2 cellular contexts compared by ENCODE assay signal in the genomic region with DNA sequence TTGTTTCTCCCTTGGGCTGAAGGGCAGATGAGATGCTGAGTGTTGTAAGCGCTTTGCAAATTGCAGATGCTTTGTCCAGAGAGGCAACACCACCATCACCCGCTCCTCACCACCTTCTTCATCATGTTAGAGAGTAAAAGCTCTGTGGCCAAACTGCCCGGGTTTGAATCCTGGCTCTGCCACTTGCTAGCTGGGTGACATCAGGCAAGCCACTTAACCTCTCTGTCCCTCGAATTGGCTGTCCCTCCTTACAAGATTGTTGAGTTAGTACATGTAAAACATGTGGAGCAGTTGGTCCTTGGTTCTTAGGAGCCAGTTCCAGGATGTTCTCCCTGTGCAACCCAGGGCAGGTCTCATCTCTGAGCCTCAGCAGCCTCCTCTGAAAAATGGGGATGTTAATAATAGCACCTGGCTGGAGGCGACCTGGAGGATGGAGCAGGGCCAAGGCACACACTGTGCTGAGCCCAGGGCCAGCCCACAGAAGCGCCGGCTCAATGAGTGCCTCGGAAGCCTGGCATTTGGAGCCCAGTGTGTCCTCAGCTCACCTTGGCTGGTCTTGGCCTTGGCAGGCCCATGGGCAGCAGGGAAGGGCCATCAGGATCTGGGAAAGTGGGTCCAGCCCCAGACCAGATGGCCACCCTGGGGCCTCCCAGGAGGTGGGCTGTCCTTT.
TF ChIP-seq lines count a peak whose summit lies in the region.

No MANE protein-coding gene starts in this region.

TF ChIP-seq in Ishikawa, 13 proteins besides CTCF, POLR2A, EP300 and RAD21:
- TF ChIP-seq YY1 (IDR thresholded peaks at IDR 0.05; ENCODE audit: low read depth) (no peak), NFIC (IDR thresholded peaks at IDR 0.05) (peak; percentile 39; the same call in 1 of the 2 replicates)
- TF ChIP-seq, protein P1, sequence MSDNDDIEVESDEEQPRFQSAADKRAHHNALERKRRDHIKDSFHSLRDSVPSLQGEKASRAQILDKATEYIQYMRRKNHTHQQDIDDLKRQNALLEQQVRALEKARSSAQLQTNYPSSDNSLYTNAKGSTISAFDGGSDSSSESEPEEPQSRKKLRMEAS (IDR thresholded peaks at IDR 0.05), result 0 out of 2 replicates have a peak, but pooled peaks have one; percentile 14

TF ChIP-seq in H1, 55 proteins besides CTCF, POLR2A, EP300 and RAD21:
- TF ChIP-seq JUND (IDR thresholded peaks at IDR 0.05; ENCODE audit: low read length), result no peak
- TF ChIP-seq FOSL1 (IDR thresholded peaks at IDR 0.05; ENCODE audit: insufficient read depth, low read depth, low read length), result no peak
- no peak for TF ChIP-seq HDAC6 (IDR thresholded peaks at IDR 0.05; ENCODE audit: low read depth, low read length)
- TF ChIP-seq CHD7 (IDR thresholded peaks at IDR 0.05; ENCODE audit: insufficient replicate concordance, low read length), result no peak
- TF ChIP-seq CHD1 (IDR thresholded peaks at IDR 0.05; ENCODE audit: low read depth, low read length), result no peak
- no peak for TF ChIP-seq HDAC2 (IDR thresholded peaks at IDR 0.05; ENCODE audit: borderline replicate concordance in 1 of 2, low read depth in 2 of 2, low read length in 2 of 2)
- TF ChIP-seq SUZ12 (IDR thresholded peaks at IDR 0.05; ENCODE audit: low read length), result no peak
- TF ChIP-seq CREB1 (IDR thresholded peaks at IDR 0.05), result no peak
- no peak for TF ChIP-seq GTF2F1 (IDR thresholded peaks at IDR 0.05; ENCODE audit: borderline replicate concordance, low read depth, low read length)
- no peak for TF ChIP-seq TAF7 (optimal IDR thresholded peaks at IDR 0.05; ENCODE audit: borderline replicate concordance, low read depth, low read length)
- no peak for TF ChIP-seq CBX8 (IDR thresholded peaks at IDR 0.05; ENCODE audit: borderline replicate concordance, low read depth, low read length)
- TF ChIP-seq ZNF274 (IDR thresholded peaks at IDR 0.05; ENCODE audit: borderline replicate concordance, extremely low read depth, low read length), result no peak
- TF ChIP-seq POLR2AphosphoS5 (IDR thresholded peaks at IDR 0.05; ENCODE audit: low read depth, low read length), result no peak
- no peak for TF ChIP-seq KDM1A (IDR thresholded peaks at IDR 0.05; ENCODE audit: borderline replicate concordance, low read length)
- TF ChIP-seq SP4 (IDR thresholded peaks at IDR 0.05; ENCODE audit: low read length), result no peak
